Comparison of ENCODE assay signal across 8 cellular contexts in the genomic region with DNA sequence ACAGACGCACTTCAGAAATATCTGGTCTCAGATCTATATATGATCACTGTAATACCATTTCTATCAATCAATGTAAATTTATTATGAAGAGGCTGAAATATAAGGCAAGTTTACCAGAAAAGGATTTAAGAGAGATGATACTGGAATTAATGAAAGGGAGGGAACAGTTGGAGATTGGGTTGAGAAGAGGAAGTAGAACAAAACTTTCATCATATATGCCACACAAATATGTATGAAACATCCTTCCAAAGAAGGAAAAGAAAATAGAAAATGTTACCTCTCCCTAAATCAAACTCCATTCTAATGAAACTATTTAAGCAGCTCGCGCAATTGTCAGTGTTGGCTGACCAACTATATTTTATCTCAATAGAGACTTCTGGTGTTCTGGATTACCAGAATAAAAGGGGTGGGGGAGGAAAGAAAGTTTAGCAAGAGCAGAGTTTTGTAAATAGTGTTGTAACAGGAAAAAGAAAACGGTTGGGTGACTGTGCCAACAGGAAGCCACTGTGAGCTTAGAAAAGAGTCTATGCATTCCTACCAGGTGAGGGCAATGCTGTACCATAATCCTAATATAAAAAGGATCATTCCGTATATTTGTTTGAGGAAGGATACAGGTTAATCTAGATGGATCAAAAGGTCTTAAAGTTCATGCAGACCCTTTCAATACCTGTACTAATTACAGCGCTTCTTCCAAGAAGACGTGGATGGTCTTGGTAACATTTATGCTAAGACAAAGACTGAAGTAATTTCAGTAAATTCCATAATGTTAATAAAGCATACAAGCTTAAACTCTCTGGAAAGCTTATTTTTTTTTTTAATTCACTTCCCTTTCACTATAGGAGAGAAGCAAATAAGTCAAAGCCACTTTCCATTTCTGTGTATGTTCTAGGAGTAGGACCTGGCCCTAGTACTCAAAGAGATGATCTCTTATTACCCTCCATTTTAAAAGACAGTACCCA. TPM values are rescaled to one million over a fixed set of nuclear protein-coding genes. Genes with fewer than 3 reads are reported as not detected.
A peak's percentile ranks its signal among the peaks of the same experiment; 100 is the strongest.
DNase-seq lines count a peak whose midpoint lies in the region; TF ChIP-seq lines count a peak whose summit lies in the region.

No MANE protein-coding gene starts in this region.

- peak overlapping the region; percentile 34 for H3K9ac ChIP-seq in mesenchymal stem cell (ENCODE audit: low read length)

- H3K4me1 ChIP-seq in mesenchymal stem cell (ENCODE audit: control insufficient read depth, insufficient read depth, low read depth, low read length), result no peaks in the 10 kb centered on the region

- no peak overlapping the region for H2AK5ac ChIP-seq in mesenchymal stem cell (ENCODE audit: low read length, severe bottlenecking)

- peak overlapping the region; percentile 9 for H3K4me3 Mint-ChIP-seq in dendritic cell treated with granulocyte-macrophage colony-stimulating factor and Interleukin-4, amounts not matched to agents 40 ng/mL and 50 ng/mL, for 4 days

- 0% methylated on average over 1 of the region's 7 CpGs for WGBS in mesenchymal stem cell

- DNase-seq in D341Med (ENCODE audit: low spot score) (peak; percentile 46), HT-29 (ENCODE audit: low spot score) (peak; percentile 80), RWPE1 (ENCODE audit: low spot score) (peak; percentile 49), mesenchymal stem cell (peak; percentile 63), NCI-H187 (lab: John Stamatoyannopoulos, UW) (no peak), GOT3 (lab: John Stamatoyannopoulos, UW) (no peak)
- DNase-seq in stimulated activated CD4-positive, alpha-beta T cell treated with anti-CD3 and anti-CD28 coated beads, Interleukin-4, amount 100 ng/mL, for 24 hours, result no peak

- no peak overlapping the region for H2BK5ac ChIP-seq in mesenchymal stem cell (ENCODE audit: low read depth, low read length, poor library complexity, severe bottlenecking)

- H2AFZ ChIP-seq in mesenchymal stem cell (ENCODE audit: low read depth, low read length), result no peak overlapping the region

- CTCF ChIA-PET in RWPE1 (lab: Yijun Ruan, JAX), result interaction anchor here (0.6 to 1.1 kb wide), 9 partner anchors 9 to 1363 kb away, joined by 3 to 8 read pairs (median 3); no protein-coding TSS in a partner anchor

- intact Hi-C loops in dendritic cell treated with granulocyte-macrophage colony-stimulating factor and Interleukin-4, amounts not matched to agents 40 ng/mL and 50 ng/mL, for 4 days (cut with micrococcal nuclease), result loop anchor here (10.0 kb wide), 2 partner anchors 260 to 550 kb away; no protein-coding TSS in a partner anchor

- peaks cover 12% of the 10 kb centered on the region for H3K9me3 Mint-ChIP-seq in dendritic cell treated with granulocyte-macrophage colony-stimulating factor and Interleukin-4, amounts not matched to agents 40 ng/mL and 50 ng/mL, for 4 days

- no peaks in the 10 kb centered on the region for H3K27me3 Mint-ChIP-seq in dendritic cell treated with granulocyte-macrophage colony-stimulating factor and Interleukin-4, amounts not matched to agents 40 ng/mL and 50 ng/mL, for 4 days

- no peak overlapping the region for H2BK120ac ChIP-seq in mesenchymal stem cell (ENCODE audit: low read depth, low read length)

- no peak overlapping the region for H3K4me2 ChIP-seq in mesenchymal stem cell (ENCODE audit: low read length, poor library complexity, severe bottlenecking)

- peaks cover 4% of the 10 kb centered on the region for H3K79me1 ChIP-seq in mesenchymal stem cell (replicated peaks; ENCODE audit: low read length, poor library complexity, severe bottlenecking)

- H2BK15ac ChIP-seq in mesenchymal stem cell (ENCODE audit: low read depth, poor library complexity, severe bottlenecking), result no peak overlapping the region

- H4K8ac ChIP-seq in mesenchymal stem cell (ENCODE audit: low read length), result no peak overlapping the region

- H3K4me1 Mint-ChIP-seq in dendritic cell treated with granulocyte-macrophage colony-stimulating factor and Interleukin-4, amounts not matched to agents 40 ng/mL and 50 ng/mL, for 4 days (ENCODE audit: low read depth), result peaks cover 34% of the 10 kb centered on the region

- H3K27me3 ChIP-seq in mesenchymal stem cell (ENCODE audit: control insufficient read depth in 1 of 2, insufficient read depth in 1 of 2, low read length in 2 of 2), result no peaks in the 10 kb centered on the region

- no peak overlapping the region for H3K18ac ChIP-seq in mesenchymal stem cell (ENCODE audit: low read depth in 1 of 2, low read length in 2 of 2)

- no peak overlapping the region for H3K4ac ChIP-seq in mesenchymal stem cell (ENCODE audit: low read depth in 1 of 2, low read length in 2 of 2)

- no peak overlapping the region for H3K23ac ChIP-seq in mesenchymal stem cell (ENCODE audit: low read length in 2 of 2)

- no peak overlapping the region for H4K91ac ChIP-seq in mesenchymal stem cell (ENCODE audit: low read length)

- peaks cover 75% of the 10 kb centered on the region for H3K36me3 Mint-ChIP-seq in dendritic cell treated with granulocyte-macrophage colony-stimulating factor and Interleukin-4, amounts not matched to agents 40 ng/mL and 50 ng/mL, for 4 days (ENCODE audit: low read depth)

- H3K27ac ChIP-seq in RWPE1 (no peak overlapping the region), mesenchymal stem cell (ENCODE audit: low read length, poor library complexity, severe bottlenecking) (no peak overlapping the region)

- no peak overlapping the region for H2BK12ac ChIP-seq in mesenchymal stem cell (ENCODE audit: low read length in 2 of 2)

- peak overlapping the region; percentile 76 for H3K27ac Mint-ChIP-seq in dendritic cell treated with granulocyte-macrophage colony-stimulating factor and Interleukin-4, amounts not matched to agents 40 ng/mL and 50 ng/mL, for 4 days

- H3K14ac ChIP-seq in mesenchymal stem cell (ENCODE audit: low read length in 2 of 2), result no peak overlapping the region

- peak; percentile 66 for TF ChIP-seq CTCF in RWPE1 (conservative IDR thresholded peaks at IDR 0.05; ENCODE audit: low read depth)

- H3K36me3 ChIP-seq in mesenchymal stem cell (ENCODE audit: control insufficient read depth in 1 of 2, insufficient read depth in 2 of 2, low read depth in 1 of 2, low read length in 2 of 2), result peaks cover 0 to 86% of the 10 kb centered on the region in 2 experiments

- peaks cover 35% of the 10 kb centered on the region for H3K9me3 ChIP-seq in mesenchymal stem cell (ENCODE audit: control insufficient read depth, low read length)

- POLR2A ChIA-PET in RWPE1 (lab: Yijun Ruan, JAX; ENCODE audit: low non-redundant PET), result interaction anchor here (0.5 kb wide), 1 partner anchor 534 kb away, joined by 7 read pairs; no protein-coding TSS in a partner anchor

- H3K4me3 ChIP-seq in mesenchymal stem cell (ENCODE audit: insufficient read depth in 1 of 2, low read depth in 1 of 2, low read length in 2 of 2), result no peak overlapping the region

RNA-seq across cellular contexts. Expression of gene LLPH, which starts 14.5 kb away (rescaled TPM):
- 5.5 and 8.5 TPM in 2 replicates for total RNA-seq in HT-29 (2014; rRNA removed; shearing (Covaris generic))
- polyA plus RNA-seq in mesenchymal stem cell (2013, experiment 1 of 2), result 25.7 TPM
- 26.0 TPM for polyA plus RNA-seq in mesenchymal stem cell (2013, experiment 2 of 2)

RNA-seq across cellular contexts. Expression of gene TMBIM4, which starts 24.7 kb away (rescaled TPM):
- total RNA-seq in HT-29 (2014; rRNA removed; shearing (Covaris generic)), result 27.7 and 30.7 TPM in 2 replicates
- polyA plus RNA-seq in mesenchymal stem cell (2013, experiment 1 of 2), result 76.8 TPM
- polyA plus RNA-seq in mesenchymal stem cell (2013, experiment 2 of 2), result 70.1 TPM

RNA-seq across cellular contexts. Expression of gene IRAK3, which starts 43.9 kb away (rescaled TPM):
- not detected in 2 replicates for total RNA-seq in HT-29 (2014; rRNA removed; shearing (Covaris generic))
- 0.58 TPM for polyA plus RNA-seq in mesenchymal stem cell (2013, experiment 1 of 2)
- polyA plus RNA-seq in mesenchymal stem cell (2013, experiment 2 of 2), result 0.92 TPM

Comparison
In these comparisons a context has a peak if more than half of its experiments do, and no peak if none do; other contexts are left out.
1. DNase-seq: peak in D341Med (single experiment), HT-29 (single experiment), RWPE1 (single experiment) and mesenchymal stem cell (single experiment); none in NCI-H187 (0 of 2), stimulated activated CD4-positive, alpha-beta T cell treated with anti-CD3 and anti-CD28 coated beads, Interleukin-4, amount 100 ng/mL, for 24 hours (single experiment) and GOT3 (single experiment).